10 cellular contexts compared by ENCODE assay signal in genomic region chr16:24984101-24984500, GRCh38. TPM values are rescaled to one million over a fixed set of nuclear protein-coding genes. Genes with fewer than 3 reads are reported as not detected.
DNase-seq lines count a peak whose midpoint lies in the region; ATAC-seq, FAIRE-seq and TF ChIP-seq lines count a peak whose summit lies in the region.
"Had no signal": no experiment of that assay in that cellular context is flagged by ENCODE, and none has a peak within 500 bp of the region (broad histone marks: within the 10 kb centered on the region; RNA-seq: fewer than 3 reads in every experiment).

No MANE protein-coding gene starts in this region.

- POLR2A ChIA-PET in activated CD8-positive, alpha-beta T cell treated with anti-CD3 and anti-CD28 coated beads for 36 hours (lab: Charles Lee): no interaction called here
- POLR2A ChIA-PET in activated CD8-positive, alpha-beta T cell treated with anti-CD3 and anti-CD28 coated beads, Interleukin-2, amount 10 ng/mL, durations not matched to agents 7 days and 5 days (lab: Charles Lee): no interaction called here

- no peak for ATAC-seq in activated CD8-positive, alpha-beta T cell treated with anti-CD3 and anti-CD28 coated beads for 36 hours
- no peak for ATAC-seq in activated CD8-positive, alpha-beta T cell treated with anti-CD3 and anti-CD28 coated beads, Interleukin-2, amount 10 ng/mL, durations not matched to agents 7 days and 5 days
- no peak for ATAC-seq in HG03521 (IDR thresholded peaks at IDR 0.05; ENCODE audit: unreplicated experiment)

- H3K9ac ChIP-seq in astrocyte (ENCODE audit: low read length): no peak overlapping the region

- peaks cover 16% of the 10 kb centered on the region for H3K36me3 Mint-ChIP-seq in activated CD8-positive, alpha-beta T cell treated with anti-CD3 and anti-CD28 coated beads for 36 hours (ENCODE audit: low read depth)
- peaks cover 9% of the 10 kb centered on the region for H3K36me3 Mint-ChIP-seq in activated CD8-positive, alpha-beta T cell treated with anti-CD3 and anti-CD28 coated beads, Interleukin-2, amount 10 ng/mL, durations not matched to agents 7 days and 5 days (ENCODE audit: low read depth)
- peaks cover 3% of the 10 kb centered on the region for H3K36me3 Mint-ChIP-seq in astrocyte (ENCODE audit: low read depth, unreplicated experiment)

- FAIRE-seq in astrocyte (lab: Jason Lieb, UNC): no peak

- H3K4me3 ChIP-seq in astrocyte (ENCODE audit: insufficient read depth, low read depth, low read length) (no peak overlapping the region), mesodermal cell (ENCODE audit: extremely low read depth, insufficient read depth, low read length, poor library complexity, severe bottlenecking) (no peak overlapping the region)
- H3K4me3 ChIP-seq: PC-9 had no signal

- no peak for TF ChIP-seq CTCF in activated CD8-positive, alpha-beta T cell treated with anti-CD3 and anti-CD28 coated beads for 36 hours (IDR thresholded peaks at IDR 0.05)
- TF ChIP-seq CTCF in astrocyte (IDR thresholded peaks at IDR 0.05; ENCODE audit: insufficient read depth, low read depth, low read length): no peak

- H3K27me3 Mint-ChIP-seq in activated CD8-positive, alpha-beta T cell treated with anti-CD3 and anti-CD28 coated beads for 36 hours: no peaks in the 10 kb centered on the region
- no peaks in the 10 kb centered on the region for H3K27me3 Mint-ChIP-seq in activated CD8-positive, alpha-beta T cell treated with anti-CD3 and anti-CD28 coated beads, Interleukin-2, amount 10 ng/mL, durations not matched to agents 7 days and 5 days (ENCODE audit: low read depth)
- no peaks in the 10 kb centered on the region for H3K27me3 Mint-ChIP-seq in astrocyte (ENCODE audit: low read depth, unreplicated experiment)

- H3K4me1 Mint-ChIP-seq in activated CD8-positive, alpha-beta T cell treated with anti-CD3 and anti-CD28 coated beads for 36 hours (ENCODE audit: low read depth): peaks cover 72% of the 10 kb centered on the region
- peaks cover 47% of the 10 kb centered on the region for H3K4me1 Mint-ChIP-seq in activated CD8-positive, alpha-beta T cell treated with anti-CD3 and anti-CD28 coated beads, Interleukin-2, amount 10 ng/mL, durations not matched to agents 7 days and 5 days (ENCODE audit: low read depth)
- peaks cover 53% of the 10 kb centered on the region for H3K4me1 Mint-ChIP-seq in astrocyte (ENCODE audit: low read depth, unreplicated experiment)

- H3K9me3 ChIP-seq in astrocyte (ENCODE audit: insufficient read depth, low read depth, low read length) (no peaks in the 10 kb centered on the region), mesodermal cell (ENCODE audit: control insufficient read depth, low read length) (no peaks in the 10 kb centered on the region)

- in situ Hi-C loops in G401 (cut with HindIII; ENCODE audit: low sequenced_read_pairs): no loop called here

- peaks cover 83% of the 10 kb centered on the region for H3K79me2 ChIP-seq in astrocyte (ENCODE audit: insufficient read depth, low read length)

- intact Hi-C loops in activated CD8-positive, alpha-beta T cell treated with anti-CD3 and anti-CD28 coated beads for 36 hours (cut with micrococcal nuclease): no loop called here

- peaks cover 8% of the 10 kb centered on the region for H4K20me1 ChIP-seq in astrocyte (ENCODE audit: insufficient read depth, low read length)

- H3K4me1 ChIP-seq in astrocyte (ENCODE audit: insufficient read depth, low read length): peaks cover 51% of the 10 kb centered on the region
- H3K4me1 ChIP-seq in mesodermal cell (ENCODE audit: control insufficient read depth, insufficient read depth, low read length, poor library complexity, severe bottlenecking): peaks cover 57% of the 10 kb centered on the region

- no peak overlapping the region for H3K4me2 ChIP-seq in astrocyte (ENCODE audit: low read length)
- H3K4me2 ChIP-seq: PC-9 had no signal

- H3K4me3 Mint-ChIP-seq in activated CD8-positive, alpha-beta T cell treated with anti-CD3 and anti-CD28 coated beads for 36 hours: no peak overlapping the region
- H3K4me3 Mint-ChIP-seq in activated CD8-positive, alpha-beta T cell treated with anti-CD3 and anti-CD28 coated beads, Interleukin-2, amount 10 ng/mL, durations not matched to agents 7 days and 5 days: no peak overlapping the region
- H3K4me3 Mint-ChIP-seq in astrocyte (ENCODE audit: unreplicated experiment): no peak overlapping the region

- H3K27me3 ChIP-seq in astrocyte (ENCODE audit: insufficient read depth, low read length): no peaks in the 10 kb centered on the region

- no peak overlapping the region for H2AFZ ChIP-seq in astrocyte (ENCODE audit: low read depth, low read length)
- H2AFZ ChIP-seq: PC-9 had no signal

- 78 to 88% methylated on average over 5 to 11 of the region's 13 CpGs for WGBS in mesodermal cell (ENCODE audit: insufficient coverage in 2 of 2), 2 experiments

- DNase-seq in activated CD8-positive, alpha-beta T cell treated with anti-CD3 and anti-CD28 coated beads for 36 hours: no peak
- no peak for DNase-seq in activated CD8-positive, alpha-beta T cell treated with anti-CD3 and anti-CD28 coated beads, Interleukin-2, amount 10 ng/mL, durations not matched to agents 7 days and 5 days
- DNase-seq in astrocyte (ENCODE audit: low read depth): no peak
- no peak for DNase-seq in G401 (ENCODE audit: low spot score)
- DNase-seq in pons (ENCODE audit: low spot score): no peak
- DNase-seq: effector CD4-positive, alpha-beta T cell; PC-9 had no signal

- CTCF ChIA-PET in activated CD8-positive, alpha-beta T cell treated with anti-CD3 and anti-CD28 coated beads for 36 hours (lab: Charles Lee): no interaction called here
- CTCF ChIA-PET in activated CD8-positive, alpha-beta T cell treated with anti-CD3 and anti-CD28 coated beads, Interleukin-2, amount 10 ng/mL, durations not matched to agents 7 days and 5 days (lab: Charles Lee): interaction anchor here (0.8 kb wide), 1 partner anchor 82 kb away, joined by 3 read pairs; no protein-coding TSS in a partner anchor

- H3K36me3 ChIP-seq in astrocyte (ENCODE audit: insufficient read depth, low read length) (no peaks in the 10 kb centered on the region), mesodermal cell (ENCODE audit: control insufficient read depth, insufficient read depth, low read length) (no peaks in the 10 kb centered on the region)

- H3K27ac ChIP-seq in astrocyte (ENCODE audit: low read depth, low read length) (no peak overlapping the region), mesodermal cell (ENCODE audit: low read depth, low read length, severe bottlenecking) (peak overlapping the region; percentile 11), temporal lobe (ENCODE audit: low read depth, low read length) (peak overlapping the region; percentile 45)
- H3K27ac ChIP-seq: PC-9 had no signal

- H3K27ac Mint-ChIP-seq in activated CD8-positive, alpha-beta T cell treated with anti-CD3 and anti-CD28 coated beads for 36 hours: peak overlapping the region; percentile 65
- H3K27ac Mint-ChIP-seq in activated CD8-positive, alpha-beta T cell treated with anti-CD3 and anti-CD28 coated beads, Interleukin-2, amount 10 ng/mL, durations not matched to agents 7 days and 5 days: no peak overlapping the region
- H3K27ac Mint-ChIP-seq in astrocyte (ENCODE audit: unreplicated experiment): peak overlapping the region; percentile 37

- H3K9me3 Mint-ChIP-seq in activated CD8-positive, alpha-beta T cell treated with anti-CD3 and anti-CD28 coated beads for 36 hours: peaks cover 2% of the 10 kb centered on the region
- peaks cover 4% of the 10 kb centered on the region for H3K9me3 Mint-ChIP-seq in activated CD8-positive, alpha-beta T cell treated with anti-CD3 and anti-CD28 coated beads, Interleukin-2, amount 10 ng/mL, durations not matched to agents 7 days and 5 days (ENCODE audit: insufficient read depth)
- H3K9me3 Mint-ChIP-seq in astrocyte (ENCODE audit: unreplicated experiment): no peaks in the 10 kb centered on the region

RNA-seq across cellular contexts. Expression of gene ARHGAP17, which starts 31.1 kb away (rescaled TPM):
- 10 to 100 TPM; 69.6 to 75.9 TPM for total RNA-seq in activated CD8-positive, alpha-beta T cell treated with anti-CD3 and anti-CD28 coated beads for 36 hours
- total RNA-seq in activated CD8-positive, alpha-beta T cell treated with anti-CD3 and anti-CD28 coated beads, Interleukin-2, amount 10 ng/mL, durations not matched to agents 7 days and 5 days: 10 to 100 TPM; 72.4 to 75.8 TPM
- 71.2 and 75.2 TPM in 2 replicates for total RNA-seq in astrocyte
- 56.0 TPM for polyA plus RNA-seq in mesodermal cell (2013, experiment 1 of 2)
- 50.6 TPM for polyA plus RNA-seq in mesodermal cell (2013, experiment 2 of 2)
- total RNA-seq in temporal lobe: 26.3 TPM
- total RNA-seq in G401 (2014; rRNA removed; shearing (Covaris generic)): 11.7 and 14.4 TPM in 2 replicates
